In genomic region chr5:59351076-59351794, GRCh38 we compare ENCODE assay signal across 11 cellular contexts.
A peak's percentile ranks its signal among the peaks of the same experiment; 100 is the strongest.
DNase-seq lines count a peak whose midpoint lies in the region; ATAC-seq and TF ChIP-seq lines count a peak whose summit lies in the region.
"Had no signal": no experiment of that assay in that cellular context is flagged by ENCODE, and none has a peak within 500 bp of the region (broad histone marks: within the 10 kb centered on the region; RNA-seq: fewer than 3 reads in every experiment).

No MANE protein-coding gene starts in this region.

- H3K36me3 Mint-ChIP-seq in activated naive CD4-positive, alpha-beta T cell treated with anti-CD3 and anti-CD28 coated beads, Interleukin-2, amount 50 U/mL, for 72 hours, result no peaks in the 10 kb centered on the region
- H3K36me3 Mint-ChIP-seq: CD4-positive, alpha-beta memory T cell had no signal

- TF ChIP-seq POLR2A in erythroblast (IDR thresholded peaks at IDR 0.05; ENCODE audit: low read length) (no peak), right lobe of liver (IDR thresholded peaks at IDR 0.05) (no peak)

- H3K27ac ChIP-seq in right lobe of liver, result no peak overlapping the region

- no peaks in the 10 kb centered on the region for H3K4me1 ChIP-seq in right lobe of liver

- no peaks in the 10 kb centered on the region for H3K36me3 ChIP-seq in right lobe of liver

- WGBS in right lobe of liver (ENCODE audit: insufficient coverage, low coverage, low lambda C conversion rate, missing lambda C conversion rate), result 54% methylated on average over 4 of the region's 4 CpGs

- ATAC-seq in right lobe of liver (peak in 3 of 4 donors; percentile 23 to 35 (median 23)), GM18502 (IDR thresholded peaks at IDR 0.05; ENCODE audit: poor library complexity, unreplicated experiment) (no peak), HG02840 (IDR thresholded peaks at IDR 0.05; ENCODE audit: low FRiP score, unreplicated experiment) (no peak), HG02885 (IDR thresholded peaks at IDR 0.05; ENCODE audit: poor library complexity, unreplicated experiment) (no peak)
- ATAC-seq in activated naive CD4-positive, alpha-beta T cell treated with anti-CD3 and anti-CD28 coated beads, Interleukin-2, amount 50 U/mL, for 72 hours, result no peak

- no peaks in the 10 kb centered on the region for H3K9me3 ChIP-seq in right lobe of liver

- H3K27ac Mint-ChIP-seq in activated naive CD4-positive, alpha-beta T cell treated with anti-CD3 and anti-CD28 coated beads, Interleukin-2, amount 50 U/mL, for 72 hours, result no peak overlapping the region
- H3K27ac Mint-ChIP-seq: CD4-positive, alpha-beta memory T cell had no signal

- DNase-seq in NCI-H524 (lab: John Stamatoyannopoulos, UW) (peak; percentile 44 to 78), erythroblast (lab: John Stamatoyannopoulos, UW) (peak; percentile 1 to 11), right lobe of liver (no peak), stromal cell of bone marrow (ENCODE audit: low read depth) (peak; percentile 9)
- no peak for DNase-seq in activated naive CD4-positive, alpha-beta T cell treated with anti-CD3 and anti-CD28 coated beads, Interleukin-2, amount 50 U/mL, for 72 hours (ENCODE audit: low spot score in 2 of 2)
- DNase-seq: activated T-cell treated with anti-CD3 and anti-CD28 coated beads for 4 hours; CD4-positive, alpha-beta memory T cell; mesenchymal stem cell had no signal

- no peaks in the 10 kb centered on the region for H3K27me3 ChIP-seq in right lobe of liver

- no peaks in the 10 kb centered on the region for H3K9me3 Mint-ChIP-seq in activated naive CD4-positive, alpha-beta T cell treated with anti-CD3 and anti-CD28 coated beads, Interleukin-2, amount 50 U/mL, for 72 hours
- H3K9me3 Mint-ChIP-seq: CD4-positive, alpha-beta memory T cell had no signal

- intact Hi-C loops in right lobe of liver (cut with DNase I), result no loop called here

- peak in 1 of 4 donors; percentile 9 for TF ChIP-seq CTCF in right lobe of liver (IDR thresholded peaks at IDR 0.05)

- H3K4me3 ChIP-seq in right lobe of liver, result no peak overlapping the region

Comparison
In these comparisons a context has a peak if more than half of its experiments do, and no peak if none do; other contexts are left out.
1. DNase-seq: peak in NCI-H524 (2 of 2), erythroblast (2 of 2) and stromal cell of bone marrow (single experiment); none in right lobe of liver (0 of 3) and activated naive CD4-positive, alpha-beta T cell treated with anti-CD3 and anti-CD28 coated beads, Interleukin-2, amount 50 U/mL, for 72 hours (0 of 2).
2. ATAC-seq: peak in right lobe of liver (3 of 4); none in GM18502 (single experiment), HG02840 (single experiment), HG02885 (single experiment) and activated naive CD4-positive, alpha-beta T cell treated with anti-CD3 and anti-CD28 coated beads, Interleukin-2, amount 50 U/mL, for 72 hours (0 of 2).